17 cellular contexts compared by ENCODE assay signal in the genomic region with DNA sequence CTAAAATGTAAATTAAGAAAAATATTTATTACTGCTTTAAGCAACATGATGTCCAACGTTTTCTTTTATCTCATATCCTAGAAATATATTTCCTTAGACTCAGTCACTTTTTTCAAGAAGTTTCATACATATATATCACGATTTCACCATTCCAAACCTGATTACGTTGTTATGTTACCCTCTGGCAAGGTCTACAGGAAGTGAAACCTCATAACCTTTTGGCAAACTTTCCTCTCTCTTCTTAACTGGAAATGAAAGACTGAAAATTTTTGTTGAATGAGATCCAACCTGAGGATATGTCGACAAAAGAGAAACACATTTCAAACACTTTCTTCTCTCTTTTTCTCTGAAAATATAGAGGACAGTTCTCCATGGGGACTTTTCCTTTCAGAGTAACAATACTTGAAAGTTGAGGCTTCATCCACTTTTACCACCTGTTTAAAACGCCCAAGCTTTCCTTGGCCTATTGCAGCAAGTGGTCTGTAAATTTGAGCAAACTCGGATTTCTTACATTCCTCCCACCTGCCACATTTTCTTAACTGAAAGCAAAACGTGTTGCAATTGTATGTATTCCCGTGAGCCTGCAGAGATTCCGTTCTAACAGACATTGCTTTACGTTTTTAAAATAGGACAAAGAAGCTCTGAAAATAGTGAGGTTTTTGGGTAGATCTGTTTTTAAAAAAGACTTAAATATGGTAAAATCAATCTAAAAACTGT.
DNase-seq lines count a peak whose midpoint lies in the region; ATAC-seq and TF ChIP-seq lines count a peak whose summit lies in the region.
"Had no signal": no experiment of that assay in that cellular context is flagged by ENCODE, and none has a peak within 500 bp of the region (broad histone marks: within the 10 kb centered on the region; RNA-seq: fewer than 3 reads in every experiment).

No MANE protein-coding gene starts in this region.

- no peak for TF ChIP-seq CTCF in astrocyte of the spinal cord (IDR thresholded peaks at IDR 0.05; ENCODE audit: low read depth, low read length)
- no peak for TF ChIP-seq CTCF in fibroblast of villous mesenchyme (IDR thresholded peaks at IDR 0.05; ENCODE audit: insufficient read depth, low read depth, low read length)

- H3K27ac ChIP-seq in skeletal muscle tissue (ENCODE audit: low read depth, low read length) = no peak overlapping the region
- H3K27ac ChIP-seq: gastroesophageal sphincter had no signal

- H3K36me3 ChIP-seq in skeletal muscle tissue (ENCODE audit: control insufficient read depth in 3 of 3, insufficient read depth in 3 of 3, low read length in 3 of 3) = no peaks in the 10 kb centered on the region
- H3K36me3 ChIP-seq: gastroesophageal sphincter had no signal

- H3K27me3 ChIP-seq in skeletal muscle tissue (ENCODE audit: control insufficient read depth in 3 of 3, insufficient read depth in 3 of 3, low read length in 3 of 3) = no peaks in the 10 kb centered on the region
- H3K27me3 ChIP-seq: gastroesophageal sphincter had no signal

- peaks cover 0 to 7% (median 0%) of the 10 kb centered on the region in 3 donors for H3K4me1 ChIP-seq in skeletal muscle tissue (ENCODE audit: control insufficient read depth in 3 of 3, insufficient read depth in 3 of 3, low read length in 3 of 3)

- DNase-seq in NOMO-1 (lab: John Stamatoyannopoulos, UW; ENCODE audit: unreplicated experiment in 2 of 2) = peak; percentile 29 to 64
- no peak for DNase-seq in NOMO-1 treated with dmso at 0.1 percent for 144 hours (lab: John Stamatoyannopoulos, UW; ENCODE audit: unreplicated experiment)
- DNase-seq in astrocyte of the spinal cord (ENCODE audit: low read depth, low spot score) = peak; percentile 50
- DNase-seq in fibroblast of villous mesenchyme (ENCODE audit: low read depth) = peak; percentile 6
- DNase-seq in hepatic stellate cell (ENCODE audit: low spot score) = no peak
- DNase-seq: activated CD4-positive, alpha-beta T cell treated with anti-CD3 and anti-CD28 coated beads, Interleukin-2, amount 50 U/mL, for 48 hours; amygdala; CD4-positive, alpha-beta memory T cell; effector CD4-positive, alpha-beta T cell; H7; IMR-90; NCI-H1417; nucleus accumbens had no signal

- no peaks in the 10 kb centered on the region for H3K9me3 ChIP-seq in skeletal muscle tissue (ENCODE audit: control insufficient read depth in 3 of 3, low read length in 3 of 3)
- H3K9me3 ChIP-seq: gastroesophageal sphincter had no signal

- in situ Hi-C loops in astrocyte of the spinal cord (cut with HindIII; ENCODE audit: low sequenced_read_pairs) = no loop called here

- ATAC-seq in GM21447 (IDR thresholded peaks at IDR 0.05; ENCODE audit: unreplicated experiment) (no peak), GM21619 (IDR thresholded peaks at IDR 0.05; ENCODE audit: unreplicated experiment) (no peak)
- ATAC-seq: gastroesophageal sphincter had no signal

- H3K4me3 ChIP-seq in astrocyte of the spinal cord (ENCODE audit: low read depth, low read length) (no peak overlapping the region), fibroblast of villous mesenchyme (ENCODE audit: low read depth, low read length) (no peak overlapping the region), skeletal muscle tissue (ENCODE audit: low read length in 3 of 3) (peak overlapping the region in 2 of 3 donors; percentile 46 to 63)
- H3K4me3 ChIP-seq: gastroesophageal sphincter had no signal

- peak overlapping the region in 2 of 3 donors; percentile 11 to 67 for H3K9ac ChIP-seq in skeletal muscle tissue (ENCODE audit: low read depth in 1 of 3, low read length in 3 of 3)

Comparison
In these comparisons a context has a peak if more than half of its experiments do, and no peak if none do; other contexts are left out.
1. DNase-seq: peak in NOMO-1 (2 of 2), astrocyte of the spinal cord (single experiment) and fibroblast of villous mesenchyme (single experiment); none in NOMO-1 treated with dmso at 0.1 percent for 144 hours (single experiment) and hepatic stellate cell (single experiment).
2. H3K4me3 ChIP-seq: peak in skeletal muscle tissue (2 of 3); none in astrocyte of the spinal cord (single experiment) and fibroblast of villous mesenchyme (single experiment).